In genomic region chr5:55227738-55228430, GRCh38 we compare ENCODE assay signal across 9 cellular contexts. TPM values are rescaled to one million over a fixed set of nuclear protein-coding genes. Genes with fewer than 3 reads are reported as not detected.
DNase-seq lines count a peak whose midpoint lies in the region; TF ChIP-seq lines count a peak whose summit lies in the region.
"Had no signal": no experiment of that assay in that cellular context is flagged by ENCODE, and none has a peak within 500 bp of the region (broad histone marks: within the 10 kb centered on the region; RNA-seq: fewer than 3 reads in every experiment).

No MANE protein-coding gene starts in this region.

- peaks cover 0 to 40% (median 18%) of the 10 kb centered on the region in 7 donors for H3K9me3 Mint-ChIP-seq in CD14-positive monocyte
- no peaks in the 10 kb centered on the region for H3K9me3 Mint-ChIP-seq in neural crest cell

- no peak overlapping the region for H3K27ac Mint-ChIP-seq in CD14-positive monocyte
- no peak overlapping the region for H3K27ac Mint-ChIP-seq in neural crest cell (ENCODE audit: unreplicated experiment)

- peak overlapping the region; percentile 58 for H3K4me3 ChIP-seq in Jurkat, Clone E6-1 (ENCODE audit: low read length)

- peaks cover 4 to 5% of the 10 kb centered on the region in 2 donors for H3K36me3 Mint-ChIP-seq in CD14-positive monocyte
- no peaks in the 10 kb centered on the region for H3K36me3 Mint-ChIP-seq in neural crest cell (ENCODE audit: low read depth)

- TF ChIP-seq CTCF in CD14-positive monocyte (IDR thresholded peaks at IDR 0.05) (no peak), neural crest cell (conservative IDR thresholded peaks at IDR 0.05) (no peak)

- peaks cover 43% of the 10 kb centered on the region for H3K4me1 Mint-ChIP-seq in CD14-positive monocyte
- H3K4me1 Mint-ChIP-seq in neural crest cell: peaks cover 22% of the 10 kb centered on the region

- peak overlapping the region; percentile 27 to 68 for H3K4me3 Mint-ChIP-seq in CD14-positive monocyte
- peak overlapping the region; percentile 83 for H3K4me3 Mint-ChIP-seq in neural crest cell

- intact Hi-C loops in CD14-positive monocyte (cut with micrococcal nuclease): no loop called here

- DNase-seq in CD14-positive monocyte (ENCODE audit: low spot score) (no peak), cerebellar cortex (ENCODE audit: low spot score) (peak; percentile 4), neural crest cell (ENCODE audit: low read depth, low spot score) (no peak), NAMALWA (ENCODE audit: low spot score) (no peak), NCI-H2196 treated with DMSO at 0.1 percent for 48 hours (lab: John Stamatoyannopoulos, UW; ENCODE audit: unreplicated experiment) (no peak), DMS114 treated with DMSO at 0.1 percent for 48 hours (lab: John Stamatoyannopoulos, UW; ENCODE audit: unreplicated experiment) (no peak), SW480 (ENCODE audit: low spot score) (no peak)
- no peak for DNase-seq in Jurkat, Clone E6-1 (ENCODE audit: low read depth, low spot score)
- DNase-seq: NCI-H1092 had no signal

- H3K27me3 Mint-ChIP-seq in CD14-positive monocyte (ENCODE audit: low read depth in 3 of 3) (peaks cover 95 to 100% (median 97%) of the 10 kb centered on the region in 3 donors), neural crest cell (ENCODE audit: low read depth) (peaks cover 95% of the 10 kb centered on the region)

RNA-seq across cellular contexts. Expression of gene MCIDAS, which starts 0.8 kb away (rescaled TPM):
- not detected for polyA plus RNA-seq in CD14-positive monocyte
- polyA plus RNA-seq in Jurkat, Clone E6-1 (2012; ENCODE audit: insufficient read depth, insufficient read length): 4.4 TPM
- not detected in 2 replicates for total RNA-seq in neural crest cell

RNA-seq across cellular contexts. Expression of gene CCNO, which starts 5.5 kb away (rescaled TPM):
- not detected for polyA plus RNA-seq in CD14-positive monocyte
- polyA plus RNA-seq in Jurkat, Clone E6-1 (2012; ENCODE audit: insufficient read depth, insufficient read length): 11.0 TPM
- total RNA-seq in neural crest cell: 0.28 TPM in 1 of 2 replicates, not detected in the other

RNA-seq across cellular contexts. Expression of gene CDC20B, which starts 54.9 kb away (rescaled TPM):
- polyA plus RNA-seq in CD14-positive monocyte: not detected
- 0.39 TPM for polyA plus RNA-seq in Jurkat, Clone E6-1 (2012; ENCODE audit: insufficient read depth, insufficient read length)
- not detected in 2 replicates for total RNA-seq in neural crest cell
